ENCODE assay signal across 27 cellular contexts in genomic region chr16:84054916-84055315, GRCh38. TPM values are rescaled to one million over a fixed set of nuclear protein-coding genes. Genes with fewer than 3 reads are reported as not detected.
A peak's percentile ranks its signal among the peaks of the same experiment; 100 is the strongest.
DNase-seq lines count a peak whose midpoint lies in the region; ATAC-seq and TF ChIP-seq lines count a peak whose summit lies in the region.
"Had no signal": no experiment of that assay in that cellular context is flagged by ENCODE, and none has a peak within 500 bp of the region (broad histone marks: within the 10 kb centered on the region; RNA-seq: fewer than 3 reads in every experiment).

No MANE protein-coding gene starts in this region.

- H3K4me1 ChIP-seq in heart left ventricle (peaks cover 0 to 57% (median 28%) of the 10 kb centered on the region in 12 donors), right atrium auricular region (peaks cover 0 to 38% of the 10 kb centered on the region in 2 donors)
- H3K4me1 ChIP-seq: A549, BE2C, Caco-2, colonic mucosa had no signal

- H3K9me3 ChIP-seq in heart left ventricle (no peaks in the 10 kb centered on the region), right atrium auricular region (no peaks in the 10 kb centered on the region)
- H3K9me3 ChIP-seq: A549, BE2C, Caco-2, colonic mucosa had no signal

- H3K4me3 ChIP-seq in heart left ventricle = no peak overlapping the region
- H3K4me3 ChIP-seq in right atrium auricular region = no peak overlapping the region
- H3K4me3 ChIP-seq: A549, colonic mucosa had no signal

- intact Hi-C loops in heart left ventricle (cut with DNase I) = loop anchor here in 2 of 10 donors (5.0 kb wide), 2 partner anchors 93 to 228 kb away; no protein-coding TSS in a partner anchor
- intact Hi-C loops in left cardiac atrium (cut with DNase I) = no loop called here
- intact Hi-C loops in activated CD4-positive, alpha-beta T cell treated with anti-CD3 and anti-CD28 coated beads, Interleukin-2, amount 10 ng/mL, durations not matched to agents 24 days and 14 days (cut with micrococcal nuclease) = no loop called here

- no peak for ATAC-seq in heart left ventricle
- ATAC-seq in left cardiac atrium = no peak
- ATAC-seq in omental fat pad (ENCODE audit: low FRiP score) = no peak
- no peak for ATAC-seq in GM19324 (IDR thresholded peaks at IDR 0.05; ENCODE audit: low FRiP score, unreplicated experiment)
- ATAC-seq in GM21515 (IDR thresholded peaks at IDR 0.05; ENCODE audit: unreplicated experiment) = no peak
- ATAC-seq: A549; activated CD8-positive, alpha-beta T cell treated with anti-CD3 and anti-CD28 coated beads, Interleukin-2, amount 10 ng/mL, durations not matched to agents 7 days and 5 days; naive thymus-derived CD4-positive, alpha-beta T cell had no signal

- no peak for TF ChIP-seq POLR2A in heart left ventricle (IDR thresholded peaks at IDR 0.05)

- TF ChIP-seq CTCF in heart left ventricle (IDR thresholded peaks at IDR 0.05) (no peak), right atrium auricular region (IDR thresholded peaks at IDR 0.05) (no peak), nephron progenitor cell (IDR thresholded peaks at IDR 0.05) (no peak), omental fat pad (IDR thresholded peaks at IDR 0.05) (no peak)

- peaks cover 0 to 85% (median 81%) of the 10 kb centered on the region in 9 donors for H3K36me3 ChIP-seq in heart left ventricle
- H3K36me3 ChIP-seq in right atrium auricular region = peaks cover 64% of the 10 kb centered on the region

- H3K27me3 ChIP-seq in heart left ventricle (no peaks in the 10 kb centered on the region), right atrium auricular region (no peaks in the 10 kb centered on the region)
- H3K27me3 ChIP-seq: BE2C, brain microvascular endothelial cell, colonic mucosa had no signal

- H3K27ac ChIP-seq in heart left ventricle (peak overlapping the region in 8 of 12 donors; percentile 2 to 88 (median 64)), right atrium auricular region (peak overlapping the region; percentile 44 to 75)
- H3K27ac ChIP-seq: A549, brain microvascular endothelial cell, colonic mucosa had no signal

- no peaks in the 10 kb centered on the region for H3K9me3 Mint-ChIP-seq in nephron progenitor cell
- H3K9me3 Mint-ChIP-seq in activated CD4-positive, alpha-beta T cell treated with anti-CD3 and anti-CD28 coated beads, Interleukin-2, amount 10 ng/mL, durations not matched to agents 24 days and 14 days = no peaks in the 10 kb centered on the region
- H3K9me3 Mint-ChIP-seq: activated B cell treated with CpG ODN at 0.5 μM for 24 hours; activated naive CD8-positive, alpha-beta T cell treated with anti-CD3 and anti-CD28 coated beads, Interleukin-2, amount 10 ng/mL, durations not matched to agents 7 days and 5 days; immature natural killer cell; naive thymus-derived CD4-positive, alpha-beta T cell had no signal

- no peak overlapping the region for H3K27ac Mint-ChIP-seq in nephron progenitor cell
- H3K27ac Mint-ChIP-seq in activated CD4-positive, alpha-beta T cell treated with anti-CD3 and anti-CD28 coated beads, Interleukin-2, amount 10 ng/mL, durations not matched to agents 24 days and 14 days = no peak overlapping the region
- H3K27ac Mint-ChIP-seq: activated B cell treated with CpG ODN at 0.5 μM for 24 hours; activated CD8-positive, alpha-beta T cell treated with anti-CD3 and anti-CD28 coated beads, Interleukin-2, amount 10 ng/mL, durations not matched to agents 7 days and 5 days; activated naive CD8-positive, alpha-beta T cell treated with anti-CD3 and anti-CD28 coated beads, Interleukin-2, amount 10 ng/mL, durations not matched to agents 7 days and 5 days had no signal

- 70 to 90% (median 79%) methylated on average over 11 to 13 of the region's 13 CpGs for WGBS in heart left ventricle, 4 donors

- peaks cover 72% of the 10 kb centered on the region for H3K36me3 Mint-ChIP-seq in nephron progenitor cell (ENCODE audit: low read depth)
- H3K36me3 Mint-ChIP-seq in activated CD4-positive, alpha-beta T cell treated with anti-CD3 and anti-CD28 coated beads, Interleukin-2, amount 10 ng/mL, durations not matched to agents 24 days and 14 days (ENCODE audit: low read depth) = peaks cover 47% of the 10 kb centered on the region

- H3K27me3 Mint-ChIP-seq in nephron progenitor cell (ENCODE audit: low read depth, poor library complexity) = no peaks in the 10 kb centered on the region
- no peaks in the 10 kb centered on the region for H3K27me3 Mint-ChIP-seq in activated CD4-positive, alpha-beta T cell treated with anti-CD3 and anti-CD28 coated beads, Interleukin-2, amount 10 ng/mL, durations not matched to agents 24 days and 14 days
- H3K27me3 Mint-ChIP-seq: activated B cell treated with CpG ODN at 0.5 μM for 24 hours; activated naive CD8-positive, alpha-beta T cell treated with anti-CD3 and anti-CD28 coated beads, Interleukin-2, amount 10 ng/mL, durations not matched to agents 7 days and 5 days; naive thymus-derived CD4-positive, alpha-beta T cell; progenitor cell of endocrine pancreas had no signal

- DNase-seq in heart left ventricle (peak in 2 of 5 donors; percentile 12 to 24), left cardiac atrium (no peak), right atrium auricular region (ENCODE audit: low spot score) (no peak), nephron progenitor cell (peak; percentile 56), omental fat pad (ENCODE audit: low spot score) (no peak)
- DNase-seq in activated CD4-positive, alpha-beta T cell treated with anti-CD3 and anti-CD28 coated beads, Interleukin-2, amount 10 ng/mL, durations not matched to agents 24 days and 14 days = no peak
- DNase-seq: activated B cell treated with CpG ODN at 0.5 μM for 24 hours; activated CD8-positive, alpha-beta T cell treated with anti-CD3 and anti-CD28 coated beads, Interleukin-2, amount 10 ng/mL, durations not matched to agents 7 days and 5 days; activated naive CD8-positive, alpha-beta T cell treated with anti-CD3 and anti-CD28 coated beads, Interleukin-2, amount 10 ng/mL, durations not matched to agents 7 days and 5 days; BE2C; brain microvascular endothelial cell; Caco-2; colonic mucosa; immature natural killer cell; mammary epithelial cell; MM.1S; naive thymus-derived CD4-positive, alpha-beta T cell; NCI-H146; NCI-H526 treated with DMSO at 0.1 percent for 48 hours; stimulated activated CD4-positive, alpha-beta T cell treated with anti-CD3 and anti-CD28 coated beads, Interleukin-12 subunit alpha, Interleukin-12 subunit beta, amount 100 ng/mL, for 4 hours; T-helper 9 cell had no signal

- peaks cover 34% of the 10 kb centered on the region for H3K4me1 Mint-ChIP-seq in nephron progenitor cell
- H3K4me1 Mint-ChIP-seq in activated CD4-positive, alpha-beta T cell treated with anti-CD3 and anti-CD28 coated beads, Interleukin-2, amount 10 ng/mL, durations not matched to agents 24 days and 14 days = no peaks in the 10 kb centered on the region
- H3K4me1 Mint-ChIP-seq: activated B cell treated with CpG ODN at 0.5 μM for 24 hours; activated naive CD8-positive, alpha-beta T cell treated with anti-CD3 and anti-CD28 coated beads, Interleukin-2, amount 10 ng/mL, durations not matched to agents 7 days and 5 days; immature natural killer cell had no signal

- no peak overlapping the region for H3K4me3 Mint-ChIP-seq in nephron progenitor cell
- H3K4me3 Mint-ChIP-seq in activated CD4-positive, alpha-beta T cell treated with anti-CD3 and anti-CD28 coated beads, Interleukin-2, amount 10 ng/mL, durations not matched to agents 24 days and 14 days = no peak overlapping the region
- H3K4me3 Mint-ChIP-seq: activated B cell treated with CpG ODN at 0.5 μM for 24 hours; activated CD8-positive, alpha-beta T cell treated with anti-CD3 and anti-CD28 coated beads, Interleukin-2, amount 10 ng/mL, durations not matched to agents 7 days and 5 days; activated naive CD8-positive, alpha-beta T cell treated with anti-CD3 and anti-CD28 coated beads, Interleukin-2, amount 10 ng/mL, durations not matched to agents 7 days and 5 days; immature natural killer cell; naive thymus-derived CD4-positive, alpha-beta T cell had no signal

RNA-seq across cellular contexts. Expression of gene SLC38A8, which starts 12.3 kb away (rescaled TPM):
- total RNA-seq in heart left ventricle (1 to 10 TPM in 3 of 9 donors, under 1 TPM in 4, not detected in 2; 0.29 to 5.8 (median 0.63) TPM), left cardiac atrium (not detected), right atrium auricular region (not detected), omental fat pad (not detected)
- polyA plus RNA-seq in heart left ventricle = 10 to 100 TPM in 1 of 2 donors, not detected in 1; 25.3 TPM
- total RNA-seq in activated CD4-positive, alpha-beta T cell treated with anti-CD3 and anti-CD28 coated beads, Interleukin-2, amount 10 ng/mL, durations not matched to agents 24 days and 14 days = not detected in 2 replicates
- total RNA-seq: activated B cell treated with CpG ODN at 0.5 μM for 24 hours; activated CD8-positive, alpha-beta T cell treated with anti-CD3 and anti-CD28 coated beads, Interleukin-2, amount 10 ng/mL, durations not matched to agents 7 days and 5 days; activated naive CD8-positive, alpha-beta T cell treated with anti-CD3 and anti-CD28 coated beads, Interleukin-2, amount 10 ng/mL, durations not matched to agents 7 days and 5 days; colonic mucosa; Daoy; mammary epithelial cell; naive thymus-derived CD4-positive, alpha-beta T cell; urinary bladder had no signal
- polyA plus RNA-seq: A549; immature natural killer cell; mammary epithelial cell; naive thymus-derived CD4-positive, alpha-beta T cell; urinary bladder had no signal
